In the genomic region with DNA sequence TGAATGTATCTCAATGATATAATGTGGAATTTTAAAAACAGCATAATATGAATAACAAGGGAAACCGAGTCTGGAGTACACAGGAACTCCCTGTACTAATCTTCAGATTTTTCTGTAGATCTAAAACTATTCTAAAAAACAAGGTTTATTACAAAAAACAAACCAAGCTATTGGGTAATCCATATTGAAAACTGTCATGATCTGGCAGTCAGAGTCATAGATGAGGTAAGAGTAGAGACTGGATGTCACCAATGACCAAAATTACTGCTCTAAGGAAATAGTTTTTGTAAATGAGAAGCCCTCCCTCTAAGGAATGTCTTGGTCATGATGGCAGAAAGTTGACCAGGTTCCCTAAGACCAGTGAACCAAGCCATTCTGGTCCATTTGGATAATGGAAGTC, we compare ENCODE assay signal across 28 cellular contexts. TPM values are rescaled to one million over a fixed set of nuclear protein-coding genes. Genes with fewer than 3 reads are reported as not detected.
"Had no signal": no experiment of that assay in that cellular context is flagged by ENCODE, and none has a peak within 500 bp of the region (broad histone marks: within the 10 kb centered on the region; RNA-seq: fewer than 3 reads in every experiment).

No MANE protein-coding gene starts in this region.

- ATAC-seq: body of pancreas; heart left ventricle; naive thymus-derived CD8-positive, alpha-beta T cell; psoas muscle; stimulated activated memory B cell treated with anti-CD40 and anti-IgM and Interleukin-4, amounts not matched to agents 10 μg/mL and 1 μg/mL and 100 μg/mL, for 72 hours; stimulated activated naive CD8-positive, alpha-beta T cell treated with anti-CD3 and anti-CD28 coated beads, Interleukin-15, amount 100 ng/mL, for 72 hours had no signal

- H3K27ac ChIP-seq: adrenal gland, body of pancreas, coronary artery, heart left ventricle, parathyroid adenoma, psoas muscle, tibial artery had no signal

- H3K4me3 Mint-ChIP-seq: activated CD4-positive, alpha-beta memory T cell treated with anti-CD3 and anti-CD28 coated beads, Interleukin-2, amount 10 ng/mL, durations not matched to agents 7 days and 5 days; activated CD4-positive, alpha-beta T cell treated with anti-CD3 and anti-CD28 coated beads, Interleukin-2, amount 10 ng/mL, durations not matched to agents 7 days and 5 days; activated naive CD4-positive, alpha-beta T cell treated with anti-CD3 and anti-CD28 coated beads for 36 hours; activated naive CD8-positive, alpha-beta T cell treated with anti-CD3 and anti-CD28 coated beads for 36 hours; activated T-helper 1 cell treated with anti-CD3 and anti-CD28 coated beads, Interleukin-12 subunit alpha, Interleukin-12 subunit beta, Interleukin-2, Interleukin-4 antibody, amounts not matched to agents 30 ng/mL and 10 ng/mL and 1 ng/mL, durations not matched to agents 14 hours and 24 hours and 36 hours; mesothelial cell of epicardium; naive thymus-derived CD8-positive, alpha-beta T cell; neural crest cell; stimulated activated memory B cell treated with anti-CD40 and anti-IgM and Interleukin-4, amounts not matched to agents 10 μg/mL and 1 μg/mL and 100 μg/mL, for 72 hours; stimulated activated naive CD8-positive, alpha-beta T cell treated with anti-CD3 and anti-CD28 coated beads, Interleukin-15, amount 100 ng/mL, for 72 hours had no signal

- H3K9me3 ChIP-seq: adrenal gland, body of pancreas, psoas muscle, tibial artery had no signal

- H3K79me2 ChIP-seq: parathyroid adenoma had no signal

- H3K9me3 Mint-ChIP-seq: activated CD4-positive, alpha-beta memory T cell treated with anti-CD3 and anti-CD28 coated beads, Interleukin-2, amount 10 ng/mL, durations not matched to agents 7 days and 5 days; activated CD4-positive, alpha-beta T cell treated with anti-CD3 and anti-CD28 coated beads, Interleukin-2, amount 10 ng/mL, durations not matched to agents 7 days and 5 days; activated naive CD4-positive, alpha-beta T cell treated with anti-CD3 and anti-CD28 coated beads for 36 hours; activated naive CD8-positive, alpha-beta T cell treated with anti-CD3 and anti-CD28 coated beads for 36 hours; activated T-helper 1 cell treated with anti-CD3 and anti-CD28 coated beads, Interleukin-12 subunit alpha, Interleukin-12 subunit beta, Interleukin-2, Interleukin-4 antibody, amounts not matched to agents 30 ng/mL and 10 ng/mL and 1 ng/mL, durations not matched to agents 14 hours and 24 hours and 36 hours; naive thymus-derived CD8-positive, alpha-beta T cell; neural crest cell; stimulated activated memory B cell treated with anti-CD40 and anti-IgM and Interleukin-4, amounts not matched to agents 10 μg/mL and 1 μg/mL and 100 μg/mL, for 72 hours; stimulated activated naive CD8-positive, alpha-beta T cell treated with anti-CD3 and anti-CD28 coated beads, Interleukin-15, amount 100 ng/mL, for 72 hours had no signal

- H3K27ac Mint-ChIP-seq: activated CD4-positive, alpha-beta memory T cell treated with anti-CD3 and anti-CD28 coated beads, Interleukin-2, amount 10 ng/mL, durations not matched to agents 7 days and 5 days; activated CD4-positive, alpha-beta T cell treated with anti-CD3 and anti-CD28 coated beads, Interleukin-2, amount 10 ng/mL, durations not matched to agents 7 days and 5 days; activated naive CD4-positive, alpha-beta T cell treated with anti-CD3 and anti-CD28 coated beads for 36 hours; activated naive CD8-positive, alpha-beta T cell treated with anti-CD3 and anti-CD28 coated beads for 36 hours; activated T-helper 1 cell treated with anti-CD3 and anti-CD28 coated beads, Interleukin-12 subunit alpha, Interleukin-12 subunit beta, Interleukin-2, Interleukin-4 antibody, amounts not matched to agents 30 ng/mL and 10 ng/mL and 1 ng/mL, durations not matched to agents 14 hours and 24 hours and 36 hours; mesothelial cell of epicardium; stimulated activated naive CD8-positive, alpha-beta T cell treated with anti-CD3 and anti-CD28 coated beads, Interleukin-15, amount 100 ng/mL, for 72 hours had no signal

- H3K4me3 ChIP-seq: adrenal gland, body of pancreas, coronary artery, heart left ventricle, psoas muscle, smooth muscle cell, tibial artery had no signal

- H3K4me2 ChIP-seq: smooth muscle cell had no signal

- H3K27me3 ChIP-seq: adrenal gland, body of pancreas, heart left ventricle, tibial artery had no signal

- H3K4me1 ChIP-seq: adrenal gland, parathyroid adenoma, psoas muscle, tibial artery had no signal

- H3K36me3 Mint-ChIP-seq: activated naive CD8-positive, alpha-beta T cell treated with anti-CD3 and anti-CD28 coated beads for 36 hours; mesothelial cell of epicardium; naive thymus-derived CD8-positive, alpha-beta T cell; stimulated activated memory B cell treated with anti-CD40 and anti-IgM and Interleukin-4, amounts not matched to agents 10 μg/mL and 1 μg/mL and 100 μg/mL, for 72 hours had no signal

- DNase-seq: activated CD4-positive, alpha-beta memory T cell treated with anti-CD3 and anti-CD28 coated beads, Interleukin-2, amount 10 ng/mL, durations not matched to agents 7 days and 5 days; activated CD4-positive, alpha-beta T cell treated with anti-CD3 and anti-CD28 coated beads for 1 hour; activated CD4-positive, alpha-beta T cell treated with anti-CD3 and anti-CD28 coated beads, Interleukin-2, amount 10 ng/mL, durations not matched to agents 7 days and 5 days; activated effector memory CD4-positive, alpha-beta T cell treated with anti-CD3 and anti-CD28 coated beads, Interleukin-2, amount 50 U/mL, for 16 hours; activated naive CD4-positive, alpha-beta T cell treated with anti-CD3 and anti-CD28 coated beads for 36 hours; activated naive CD8-positive, alpha-beta T cell treated with anti-CD3 and anti-CD28 coated beads for 36 hours; activated T-cell treated with anti-CD3 and anti-CD28 coated beads, Interleukin-2, amount 50 U/mL, for 1 hour; adrenal gland; aorta; body of pancreas; foreskin fibroblast; heart left ventricle; hypothalamus; naive thymus-derived CD8-positive, alpha-beta T cell; occipital lobe; psoas muscle; stimulated activated CD4-positive, alpha-beta T cell treated with anti-CD3 and anti-CD28 coated beads, Interleukin-1b, Interleukin-23, amount 100 ng/mL, for 48 hours; stimulated activated CD4-positive, alpha-beta T cell treated with anti-CD3 and anti-CD28 coated beads, Interleukin-4, amount 100 ng/mL, for 4 hours; stimulated activated naive CD8-positive, alpha-beta T cell treated with anti-CD3 and anti-CD28 coated beads, Interleukin-15, amount 100 ng/mL, for 72 hours; T-helper 2 cell; tibial artery had no signal

- H3K27me3 Mint-ChIP-seq: activated CD4-positive, alpha-beta memory T cell treated with anti-CD3 and anti-CD28 coated beads, Interleukin-2, amount 10 ng/mL, durations not matched to agents 7 days and 5 days; activated CD4-positive, alpha-beta T cell treated with anti-CD3 and anti-CD28 coated beads, Interleukin-2, amount 10 ng/mL, durations not matched to agents 7 days and 5 days; activated naive CD8-positive, alpha-beta T cell treated with anti-CD3 and anti-CD28 coated beads for 36 hours; naive thymus-derived CD8-positive, alpha-beta T cell; stimulated activated memory B cell treated with anti-CD40 and anti-IgM and Interleukin-4, amounts not matched to agents 10 μg/mL and 1 μg/mL and 100 μg/mL, for 72 hours; stimulated activated naive CD8-positive, alpha-beta T cell treated with anti-CD3 and anti-CD28 coated beads, Interleukin-15, amount 100 ng/mL, for 72 hours had no signal

- H3K36me3 ChIP-seq: adrenal gland, heart left ventricle, tibial artery had no signal

- H3K9ac ChIP-seq: parathyroid adenoma had no signal

- H2AFZ ChIP-seq: parathyroid adenoma had no signal

RNA-seq across cellular contexts. Expression of gene SPOCD1, which starts 2.4 kb away (rescaled TPM):
- total RNA-seq: activated naive CD8-positive, alpha-beta T cell treated with anti-CD3 and anti-CD28 coated beads for 36 hours; activated T-helper 1 cell treated with anti-CD3 and anti-CD28 coated beads, Interleukin-12 subunit alpha, Interleukin-12 subunit beta, Interleukin-2, Interleukin-4 antibody, amounts not matched to agents 30 ng/mL and 10 ng/mL and 1 ng/mL, durations not matched to agents 14 hours and 24 hours and 36 hours; occipital lobe had no signal
- polyA plus RNA-seq: naive thymus-derived CD8-positive, alpha-beta T cell had no signal
